28 cellular contexts compared by ENCODE assay signal in genomic region chr16:23101012-23101550, GRCh38.
"Had no signal": no experiment of that assay in that cellular context is flagged by ENCODE, and none has a peak within 500 bp of the region (broad histone marks: within the 10 kb centered on the region; RNA-seq: fewer than 3 reads in every experiment).

No MANE protein-coding gene starts in this region.

- H3K27ac ChIP-seq: coronary artery, epithelial cell of prostate, esophagus squamous epithelium, gastrocnemius medialis, heart right ventricle, left lung, lower lobe of right lung had no signal

- H3K4me3 ChIP-seq: coronary artery, dorsolateral prefrontal cortex, esophagus squamous epithelium, gastrocnemius medialis, heart right ventricle, left lung, lower lobe of right lung, mucosa of descending colon had no signal

- H3K27me3 ChIP-seq: dorsolateral prefrontal cortex, esophagus squamous epithelium, gastrocnemius medialis, heart right ventricle, left lung had no signal

- FAIRE-seq: colon, endometrium, kidney had no signal

- H3K9me3 ChIP-seq: esophagus squamous epithelium, gastrocnemius medialis, left lung, lower lobe of right lung, mucosa of descending colon had no signal

- H3K4me1 ChIP-seq: gastrocnemius medialis, left lung, lower lobe of right lung had no signal

- DNase-seq: dermis blood vessel endothelial cell; dorsolateral prefrontal cortex; effector CD8-positive, alpha-beta T cell; effector memory CD8-positive, alpha-beta T cell; endodermal cell; erythroblast; esophagus squamous epithelium; foreskin fibroblast; foreskin melanocyte; gastrocnemius medialis; glutamatergic neuron; head of caudate nucleus; heart right ventricle; hypothalamus; immature natural killer cell; islet precursor cell; kidney; kidney glomerular epithelial cell; left lung; left ventricle myocardium superior; lower lobe of right lung; mesenchymal stem cell; mucosa of descending colon had no signal

- ATAC-seq: effector memory CD8-positive, alpha-beta T cell; esophagus mucosa; gastrocnemius medialis; heart right ventricle; left lung; left ventricle myocardium superior; lower lobe of right lung; mucosa of descending colon had no signal
